ENCODE assay signal across 1 cellular context in genomic region chr16:46895399-46896313, GRCh38.
TF ChIP-seq lines count a peak whose summit lies in the region.

No MANE protein-coding gene starts in this region.

TF ChIP-seq in HepG2, 621 proteins besides CTCF, POLR2A, EP300 and RAD21 (continued from another document and continues in another):
- TF ChIP-seq, protein P1, sequence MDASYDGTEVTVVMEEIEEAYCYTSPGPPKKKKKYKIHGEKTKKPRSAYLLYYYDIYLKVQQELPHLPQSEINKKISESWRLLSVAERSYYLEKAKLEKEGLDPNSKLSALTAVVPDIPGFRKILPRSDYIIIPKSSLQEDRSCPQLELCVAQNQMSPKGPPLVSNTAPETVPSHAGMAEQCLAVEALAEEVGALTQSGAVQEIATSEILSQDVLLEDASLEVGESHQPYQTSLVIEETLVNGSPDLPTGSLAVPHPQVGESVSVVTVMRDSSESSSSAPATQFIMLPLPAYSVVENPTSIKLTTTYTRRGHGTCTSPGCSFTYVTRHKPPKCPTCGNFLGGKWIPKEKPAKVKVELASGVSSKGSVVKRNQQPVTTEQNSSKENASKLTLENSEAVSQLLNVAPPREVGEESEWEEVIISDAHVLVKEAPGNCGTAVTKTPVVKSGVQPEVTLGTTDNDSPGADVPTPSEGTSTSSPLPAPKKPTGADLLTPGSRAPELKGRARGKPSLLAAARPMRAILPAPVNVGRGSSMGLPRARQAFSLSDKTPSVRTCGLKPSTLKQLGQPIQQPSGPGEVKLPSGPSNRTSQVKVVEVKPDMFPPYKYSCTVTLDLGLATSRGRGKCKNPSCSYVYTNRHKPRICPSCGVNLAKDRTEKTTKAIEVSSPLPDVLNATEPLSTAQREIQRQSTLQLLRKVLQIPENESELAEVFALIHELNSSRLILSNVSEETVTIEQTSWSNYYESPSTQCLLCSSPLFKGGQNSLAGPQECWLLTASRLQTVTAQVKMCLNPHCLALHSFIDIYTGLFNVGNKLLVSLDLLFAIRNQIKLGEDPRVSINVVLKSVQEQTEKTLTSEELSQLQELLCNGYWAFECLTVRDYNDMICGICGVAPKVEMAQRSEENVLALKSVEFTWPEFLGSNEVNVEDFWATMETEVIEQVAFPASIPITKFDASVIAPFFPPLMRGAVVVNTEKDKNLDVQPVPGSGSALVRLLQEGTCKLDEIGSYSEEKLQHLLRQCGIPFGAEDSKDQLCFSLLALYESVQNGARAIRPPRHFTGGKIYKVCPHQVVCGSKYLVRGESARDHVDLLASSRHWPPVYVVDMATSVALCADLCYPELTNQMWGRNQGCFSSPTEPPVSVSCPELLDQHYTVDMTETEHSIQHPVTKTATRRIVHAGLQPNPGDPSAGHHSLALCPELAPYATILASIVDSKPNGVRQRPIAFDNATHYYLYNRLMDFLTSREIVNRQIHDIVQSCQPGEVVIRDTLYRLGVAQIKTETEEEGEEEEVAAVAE (CRISPR knock-in tag; IDR thresholded peaks at IDR 0.05; ENCODE audit: borderline replicate concordance), result peak; percentile 2; the same call in 1 of the 2 replicates
- TF ChIP-seq YY1 (IDR thresholded peaks at IDR 0.05; ENCODE audit: insufficient read depth, insufficient replicate concordance, low read depth, low read length) (no peak), ZNF614 (CRISPR knock-in tag; IDR thresholded peaks at IDR 0.05; ENCODE audit: borderline replicate concordance) (0 out of 2 replicates have a peak, but pooled peaks have one; percentile 47), GATAD2A (CRISPR knock-in tag; IDR thresholded peaks at IDR 0.05) (peak; percentile 94), ZFP36 (IDR thresholded peaks at IDR 0.05; ENCODE audit: borderline replicate concordance, low read depth, low read length, partially characterized antibody) (no peak), NR2F2 (IDR thresholded peaks at IDR 0.05; ENCODE audit: borderline replicate concordance, low read depth) (peak; percentile 98), U2AF1 (optimal IDR thresholded peaks at IDR 0.05; ENCODE audit: low read depth, low read length) (no peak), AKNA (CRISPR knock-in tag; IDR thresholded peaks at IDR 0.05; ENCODE audit: borderline replicate concordance) (peak; percentile 66; the same call in 1 of the 2 replicates), NONO (IDR thresholded peaks at IDR 0.05) (no peak), NONO (CRISPR knock-in tag; conservative IDR thresholded peaks at IDR 0.05) (peak; percentile 88), HOXD1 (CRISPR knock-in tag; IDR thresholded peaks at IDR 0.05) (peak; percentile 88), PAWR (CRISPR knock-in tag; IDR thresholded peaks at IDR 0.05; ENCODE audit: borderline replicate concordance) (0 out of 2 replicates have a peak, but pooled peaks have one; percentile 18), CHD4 (IDR thresholded peaks at IDR 0.05; ENCODE audit: borderline replicate concordance, low read length) (peak; percentile 97), JUND (CRISPR knock-in tag; IDR thresholded peaks at IDR 0.05) (0 out of 2 replicates have a peak, but pooled peaks have one; percentile 22), ZFP82 (CRISPR knock-in tag; IDR thresholded peaks at IDR 0.05; ENCODE audit: borderline replicate concordance) (no peak), IRF2 (CRISPR knock-in tag; IDR thresholded peaks at IDR 0.05) (peak; percentile 94), SMYD3 (CRISPR knock-in tag; IDR thresholded peaks at IDR 0.05) (peak; percentile 81; the same call in 1 of the 2 replicates), MIER3 (CRISPR knock-in tag; IDR thresholded peaks at IDR 0.05; ENCODE audit: borderline replicate concordance) (peak; percentile 88; the same call in 1 of the 2 replicates), FOXK1 (CRISPR knock-in tag; IDR thresholded peaks at IDR 0.05; ENCODE audit: borderline replicate concordance, low read depth) (peak; percentile 83; the same call in 1 of the 2 replicates), NR3C1 (CRISPR knock-in tag; IDR thresholded peaks at IDR 0.05) (no peak), SATB2 (CRISPR knock-in tag; IDR thresholded peaks at IDR 0.05) (peak; percentile 60; the same call in 1 of the 2 replicates), ARID2 (CRISPR knock-in tag; IDR thresholded peaks at IDR 0.05; ENCODE audit: borderline replicate concordance) (0 out of 2 replicates have a peak, but pooled peaks have one; percentile 14), TCF12 (IDR thresholded peaks at IDR 0.05) (no peak), TCF12 (CRISPR knock-in tag; IDR thresholded peaks at IDR 0.05) (peak; percentile 91), RBM22 (optimal IDR thresholded peaks at IDR 0.05; ENCODE audit: low read length) (no peak), TEAD3 (CRISPR knock-in tag; optimal IDR thresholded peaks at IDR 0.05; ENCODE audit: borderline replicate concordance) (peak; percentile 82), ZMYM4 (CRISPR knock-in tag; IDR thresholded peaks at IDR 0.05) (peak; percentile 70), ZEB1 (IDR thresholded peaks at IDR 0.05; ENCODE audit: insufficient replicate concordance, low read depth) (peak; percentile 93), FOXP4 (CRISPR knock-in tag; IDR thresholded peaks at IDR 0.05) (peak; percentile 99), ZNF282 (IDR thresholded peaks at IDR 0.05; ENCODE audit: partially characterized antibody) (no peak), MED8 (CRISPR knock-in tag; IDR thresholded peaks at IDR 0.05; ENCODE audit: insufficient replicate concordance) (peak; percentile 64), HIVEP1 (CRISPR knock-in tag; IDR thresholded peaks at IDR 0.05) (peak; percentile 92), YEATS4 (CRISPR knock-in tag; IDR thresholded peaks at IDR 0.05; ENCODE audit: borderline replicate concordance) (peak; percentile 79; the same call in 1 of the 2 replicates)
- TF ChIP-seq, protein P2, sequence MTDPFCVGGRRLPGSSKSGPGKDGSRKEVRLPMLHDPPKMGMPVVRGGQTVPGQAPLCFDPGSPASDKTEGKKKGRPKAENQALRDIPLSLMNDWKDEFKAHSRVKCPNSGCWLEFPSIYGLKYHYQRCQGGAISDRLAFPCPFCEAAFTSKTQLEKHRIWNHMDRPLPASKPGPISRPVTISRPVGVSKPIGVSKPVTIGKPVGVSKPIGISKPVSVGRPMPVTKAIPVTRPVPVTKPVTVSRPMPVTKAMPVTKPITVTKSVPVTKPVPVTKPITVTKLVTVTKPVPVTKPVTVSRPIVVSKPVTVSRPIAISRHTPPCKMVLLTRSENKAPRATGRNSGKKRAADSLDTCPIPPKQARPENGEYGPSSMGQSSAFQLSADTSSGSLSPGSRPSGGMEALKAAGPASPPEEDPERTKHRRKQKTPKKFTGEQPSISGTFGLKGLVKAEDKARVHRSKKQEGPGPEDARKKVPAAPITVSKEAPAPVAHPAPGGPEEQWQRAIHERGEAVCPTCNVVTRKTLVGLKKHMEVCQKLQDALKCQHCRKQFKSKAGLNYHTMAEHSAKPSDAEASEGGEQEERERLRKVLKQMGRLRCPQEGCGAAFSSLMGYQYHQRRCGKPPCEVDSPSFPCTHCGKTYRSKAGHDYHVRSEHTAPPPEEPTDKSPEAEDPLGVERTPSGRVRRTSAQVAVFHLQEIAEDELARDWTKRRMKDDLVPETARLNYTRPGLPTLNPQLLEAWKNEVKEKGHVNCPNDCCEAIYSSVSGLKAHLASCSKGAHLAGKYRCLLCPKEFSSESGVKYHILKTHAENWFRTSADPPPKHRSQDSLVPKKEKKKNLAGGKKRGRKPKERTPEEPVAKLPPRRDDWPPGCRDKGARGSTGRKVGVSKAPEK (CRISPR knock-in tag; IDR thresholded peaks at IDR 0.05; ENCODE audit: borderline replicate concordance), result peak; percentile 93; the same call in 1 of the 2 replicates
- TF ChIP-seq, protein P3, sequence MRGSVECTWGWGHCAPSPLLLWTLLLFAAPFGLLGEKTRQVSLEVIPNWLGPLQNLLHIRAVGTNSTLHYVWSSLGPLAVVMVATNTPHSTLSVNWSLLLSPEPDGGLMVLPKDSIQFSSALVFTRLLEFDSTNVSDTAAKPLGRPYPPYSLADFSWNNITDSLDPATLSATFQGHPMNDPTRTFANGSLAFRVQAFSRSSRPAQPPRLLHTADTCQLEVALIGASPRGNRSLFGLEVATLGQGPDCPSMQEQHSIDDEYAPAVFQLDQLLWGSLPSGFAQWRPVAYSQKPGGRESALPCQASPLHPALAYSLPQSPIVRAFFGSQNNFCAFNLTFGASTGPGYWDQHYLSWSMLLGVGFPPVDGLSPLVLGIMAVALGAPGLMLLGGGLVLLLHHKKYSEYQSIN (CRISPR knock-in tag; IDR thresholded peaks at IDR 0.05; ENCODE audit: borderline replicate concordance), result no peak
